ENCODE assay signal across 6 cellular contexts in genomic region chr10:113828567-113828966, GRCh38. TPM values are rescaled to one million over a fixed set of nuclear protein-coding genes. Genes with fewer than 3 reads are reported as not detected.
DNase-seq lines count a peak whose midpoint lies in the region; ATAC-seq, FAIRE-seq and TF ChIP-seq lines count a peak whose summit lies in the region.
"Not testable (repeated sequence)": the region's sequence is repeated elsewhere in the genome, so short reads cannot be mapped to it uniquely, and the experiment has no call there.

No MANE protein-coding gene starts in this region.

- not testable (repeated sequence) for H3K27me3 ChIP-seq in H1 (replicated peaks in 1 of 4; ENCODE audit: control insufficient read depth in 3 of 4, extremely low read depth in 1 of 4, insufficient read depth in 3 of 4, low read length in 3 of 4); HepG2 (ENCODE audit: control insufficient read depth in 1 of 2, insufficient read depth in 2 of 2, low read length in 2 of 2); neural progenitor cell

- not testable (repeated sequence) for ATAC-seq in HepG2

- TF ChIP-seq POLR2A in H1 (IDR thresholded peaks at IDR 0.05; ENCODE audit: control extremely low read depth in 1 of 2, low read depth in 2 of 2, low read length in 2 of 2); HepG2 (IDR thresholded peaks at IDR 0.05; ENCODE audit: insufficient read depth in 1 of 2, low read depth in 2 of 2, low read length in 2 of 2): not testable (repeated sequence)

- not testable (repeated sequence) for H3K4ac ChIP-seq in H1 (replicated peaks; ENCODE audit: insufficient read length, low read depth, low read length)

- not testable (repeated sequence) for H3K36me3 ChIP-seq in OCI-LY7 (ENCODE audit: insufficient read depth, low read length); H1 (ENCODE audit: control insufficient read depth in 2 of 4, insufficient read depth in 4 of 4, low read length in 3 of 4); HepG2 (replicated peaks in 1 of 2; ENCODE audit: control insufficient read depth in 1 of 2, insufficient read depth in 2 of 2, low read length in 2 of 2); neural progenitor cell

- not testable (repeated sequence) for H3K27me3 Mint-ChIP-seq in neural progenitor cell (ENCODE audit: insufficient read depth, low read depth)

- not testable (repeated sequence) for H3K27ac ChIP-seq in OCI-LY7 (ENCODE audit: low read depth, low read length, poor library complexity, severe bottlenecking); H1 (ENCODE audit: low read depth, low read length); HepG2 (ENCODE audit: extremely low read length, insufficient read depth, low read length); neural progenitor cell

- not testable (repeated sequence) for H2BK120ac ChIP-seq in H1 (replicated peaks; ENCODE audit: low read depth, low read length)

- not testable (repeated sequence) for H4K8ac ChIP-seq in H1 (ENCODE audit: extremely low read depth, insufficient read depth, low read length)

- TF ChIP-seq CTCF in OCI-LY7 (conservative IDR thresholded peaks at IDR 0.05; ENCODE audit: low read length); H1 (IDR thresholded peaks at IDR 0.05; ENCODE audit: control extremely low read depth in 1 of 3, insufficient read depth in 1 of 3, low read depth in 1 of 3, low read length in 3 of 3); HepG2 (CRISPR knock-in tag; IDR thresholded peaks at IDR 0.05); neural progenitor cell (IDR thresholded peaks at IDR 0.05): not testable (repeated sequence)

- not testable (repeated sequence) for H3K79me2 ChIP-seq in OCI-LY7 (ENCODE audit: insufficient read depth, low read depth, low read length); H1 (ENCODE audit: control insufficient read depth in 1 of 2, insufficient read depth in 2 of 2, low read length in 2 of 2); HepG2 (ENCODE audit: insufficient read depth, low read length); neural progenitor cell (ENCODE audit: low read depth)

- H2BK15ac ChIP-seq in H1 (ENCODE audit: low read length) = not testable (repeated sequence)

- CTCF ChIA-PET in OCI-LY7 (lab: Charles Lee; ENCODE audit: unreplicated experiment); HepG2 (lab: Yijun Ruan, JAX; ENCODE audit: low intra/inter-chr PET ratio, low total read pairs): not testable (repeated sequence)
- CTCF ChIA-PET in H1 (lab: Charles Lee; ENCODE audit: partially characterized antibody) = interaction anchor here (1.0 kb wide), 1 partner anchor 29 kb away, joined by 5 read pairs; no protein-coding TSS in a partner anchor

- not testable (repeated sequence) for H3K36me3 Mint-ChIP-seq in neural progenitor cell

- intact Hi-C loops in OCI-LY7 (cut with micrococcal nuclease; ENCODE audit: unreplicated experiment); HepG2 (cut with micrococcal nuclease; ENCODE audit: unreplicated experiment): not testable (repeated sequence)

- in situ Hi-C loops in Caki2 (cut with HindIII; ENCODE audit: low pct_unique_long_range_greater_than_20kb, low sequenced_read_pairs); KBM-7 (cut with MboI; ENCODE audit: low pct_unique_long_range_greater_than_20kb, low sequenced_read_pairs); HepG2 (cut with HindIII; ENCODE audit: extremely low pct_ligation_motif_present, low pct_unique_long_range_greater_than_20kb): not testable (repeated sequence)

- not testable (repeated sequence) for H2BK5ac ChIP-seq in H1 (ENCODE audit: low read depth, low read length)

- not testable (repeated sequence) for H3K56ac ChIP-seq in H1 (replicated peaks; ENCODE audit: insufficient read length, low read depth, low read length)

- H2BK12ac ChIP-seq in H1 (ENCODE audit: low read depth, low read length) = not testable (repeated sequence)

- H4K91ac ChIP-seq in H1 (replicated peaks; ENCODE audit: insufficient read length, low read length) = not testable (repeated sequence)

- not testable (repeated sequence) for H3K27ac Mint-ChIP-seq in neural progenitor cell

- H3F3A ChIP-seq in neural progenitor cell (ENCODE audit: low read depth) = not testable (repeated sequence)

- not testable (repeated sequence) for BruUV-seq in OCI-LY7 (replicated peaks; lab: Mats Ljungman, UMichigan); HepG2 (replicated peaks; lab: Mats Ljungman, UMichigan)

- H3K9me3 ChIP-seq in OCI-LY7 (ENCODE audit: low read length); H1 (ENCODE audit: insufficient read depth in 2 of 2, low read depth in 1 of 2, low read length in 1 of 2); HepG2 (ENCODE audit: low read length); neural progenitor cell (ENCODE audit: low read depth): not testable (repeated sequence)

- POLR2A ChIA-PET in OCI-LY7 (lab: Charles Lee); H1 (lab: Charles Lee; ENCODE audit: partially characterized antibody); HepG2 (lab: Yijun Ruan, JAX): not testable (repeated sequence)

- H3K23me2 ChIP-seq in H1 (ENCODE audit: low read depth, low read length) = not testable (repeated sequence)

- 95% methylated on average over 10 of the region's 10 CpGs; no CpG with 5 or more reads in 1 of the 2 experiments for WGBS in H1 (ENCODE audit: extremely low coverage in 1 of 2, insufficient coverage in 1 of 2, insufficient read length in 1 of 2, insufficient replicate concordance in 2 of 2, low coverage in 1 of 2, low lambda C conversion rate in 2 of 2, missing lambda C conversion rate in 1 of 2), 2 experiments
- 55% methylated on average over 10 of the region's 10 CpGs for WGBS in HepG2 (ENCODE audit: low lambda C conversion rate)

- H3K9ac ChIP-seq in H1 (replicated peaks in 1 of 4; ENCODE audit: extremely low read depth in 1 of 4, low read depth in 3 of 4, low read length in 3 of 4); HepG2 (ENCODE audit: insufficient read depth, low read depth, low read length); neural progenitor cell: not testable (repeated sequence)

- H3K4me2 ChIP-seq in OCI-LY7 (ENCODE audit: low read length); H1 (ENCODE audit: insufficient read depth in 1 of 2, low read depth in 2 of 2, low read length in 2 of 2); HepG2 (ENCODE audit: low read depth, low read length); neural progenitor cell: not testable (repeated sequence)

- H2BK20ac ChIP-seq in H1 (ENCODE audit: low read length) = not testable (repeated sequence)

- H3K9me3 Mint-ChIP-seq in neural progenitor cell = not testable (repeated sequence)

- not testable (repeated sequence) for H3K23ac ChIP-seq in H1 (ENCODE audit: insufficient read length)

- not testable (repeated sequence) for H3K18ac ChIP-seq in H1 (ENCODE audit: extremely low read depth, low read length)

- not testable (repeated sequence) for H4K5ac ChIP-seq in H1 (ENCODE audit: insufficient read length, low read depth, low read length)

- H3K4me3 Mint-ChIP-seq in neural progenitor cell = not testable (repeated sequence)

- not testable (repeated sequence) for H3K4me1 ChIP-seq in OCI-LY7 (ENCODE audit: insufficient read depth, low read length, poor library complexity, severe bottlenecking); H1 (replicated peaks in 1 of 4; ENCODE audit: control insufficient read depth in 3 of 4, insufficient read depth in 4 of 4, low read length in 3 of 4); HepG2 (ENCODE audit: insufficient read depth, low read length); neural progenitor cell

- not testable (repeated sequence) for TF ChIP-seq EP300 in H1 (IDR thresholded peaks at IDR 0.05; ENCODE audit: borderline replicate concordance in 1 of 2, low read depth in 2 of 2, low read length in 2 of 2); HepG2 (IDR thresholded peaks at IDR 0.05; ENCODE audit: low read depth in 2 of 2, low read length in 2 of 2); HepG2 (CRISPR knock-in tag; IDR thresholded peaks at IDR 0.05; ENCODE audit: borderline replicate concordance)

- not testable (repeated sequence) for H2AFZ ChIP-seq in OCI-LY7 (ENCODE audit: low read length); H1 (ENCODE audit: low read length); HepG2 (ENCODE audit: low read length); neural progenitor cell (replicated peaks)

- not testable (repeated sequence) for H3K4me1 Mint-ChIP-seq in neural progenitor cell

- not testable (repeated sequence) for H3K4me3 ChIP-seq in OCI-LY7 (ENCODE audit: low read depth, low read length, poor library complexity, severe bottlenecking); H1 (ENCODE audit: extremely low read depth in 1 of 4, insufficient read depth in 2 of 4, low read depth in 3 of 4, low read length in 4 of 4); HepG2 (replicated peaks in 1 of 3; ENCODE audit: insufficient read depth in 1 of 3, low read depth in 2 of 3, low read length in 3 of 3); neural progenitor cell

- DNase-seq in Caki2 (ENCODE audit: low read depth) (peak; percentile 6), KBM-7 (peak; percentile 8), OCI-LY7 (ENCODE audit: low spot score) (peak; percentile 16), neural progenitor cell (ENCODE audit: low spot score) (peak; percentile 45)
- DNase-seq in H1 (ENCODE audit: low read depth in 1 of 2, low spot score in 2 of 2); HepG2 (ENCODE audit: low spot score): not testable (repeated sequence)

- FAIRE-seq in H1 (lab: Jason Lieb, UNC); HepG2 (lab: Jason Lieb, UNC): not testable (repeated sequence)

- not testable (repeated sequence) for H2AK5ac ChIP-seq in H1 (ENCODE audit: low read depth, low read length)

- TF ChIP-seq RAD21 in H1 (IDR thresholded peaks at IDR 0.05 in 1 of 2, conservative IDR thresholded peaks at IDR 0.05 in 1 of 2; ENCODE audit: low read depth in 2 of 2, low read length in 2 of 2); HepG2 (CRISPR knock-in tag; IDR thresholded peaks at IDR 0.05): not testable (repeated sequence)

- not testable (repeated sequence) for H4K20me1 ChIP-seq in OCI-LY7 (ENCODE audit: insufficient read depth, low read length); H1 (replicated peaks in 1 of 2; ENCODE audit: control insufficient read depth in 1 of 2, insufficient read depth in 2 of 2, low read length in 2 of 2); HepG2 (ENCODE audit: insufficient read depth, low read length); neural progenitor cell (ENCODE audit: low read depth)

- not testable (repeated sequence) for H3K79me1 ChIP-seq in H1 (ENCODE audit: low read depth, low read length)

- H3K14ac ChIP-seq in H1 (ENCODE audit: insufficient read length) = not testable (repeated sequence)

- not testable (repeated sequence) for H3K9me2 ChIP-seq in OCI-LY7 (ENCODE audit: insufficient read depth, low read length)

RNA-seq across cellular contexts. Expression of gene DCLRE1A, which starts 25.3 kb away (rescaled TPM):
- 7.6 and 8.3 TPM in 2 replicates for total RNA-seq in Caki2 (2014; rRNA removed; shearing (Covaris generic); ENCODE audit: low replicate concordance)
- total RNA-seq in OCI-LY7 (2014; rRNA removed; shearing (Covaris generic)) = 11.5 and 12.3 TPM in 2 replicates
- total RNA-seq in OCI-LY7 (2022) = 18.1 and 18.4 TPM in 2 replicates
- 10.1 and 11.4 TPM in 2 replicates for total RNA-seq in H1 (2021; fragmentation: NEBNext Ultra II Directional; extraction: Animal tissue kit (Norgen Biotek cat#: 25700))
- polyA plus RNA-seq in H1 (2011; rRNA removed) = 4.6 and 8.1 TPM in 2 replicates
- polyA plus RNA-seq in H1 (2011; cell fraction: cytosol; rRNA removed) = 7.5 TPM
- polyA plus RNA-seq in H1 (2011; cell fraction: nucleus; rRNA removed) = 4.4 TPM
- 6.0 to 9.4 TPM (median 7.2 TPM) in 4 replicates for polyA plus RNA-seq in H1 (2012, experiment 1 of 2)
- polyA plus RNA-seq in H1 (2012, experiment 2 of 2) = 0.47 TPM
- 6.0 TPM for polyA plus RNA-seq in H1 (2013, experiment 1 of 2)
- polyA plus RNA-seq in H1 (2013, experiment 2 of 2) = 6.0 TPM
- 13.5 and 17.7 TPM in 2 replicates for polyA minus RNA-seq in H1 (2011; rRNA and poly(A)+ RNA removed)
- polyA minus RNA-seq in H1 (2011; cell fraction: cytosol; rRNA and poly(A)+ RNA removed) = 6.2 TPM
- polyA minus RNA-seq in H1 (2011; cell fraction: nucleus; rRNA and poly(A)+ RNA removed) = 10.0 TPM
- 19.6 and 32.5 TPM in 2 replicates for total RNA-seq in HepG2 (2016; rRNA removed; fragmentation: Illumina TruSeq; extraction: Trizol)
- total RNA-seq in HepG2 (2016; cell fraction: cytosol; rRNA removed; fragmentation: Illumina TruSeq; extraction: Trizol; ENCODE audit: low read depth) = 1.1 TPM in 2 replicates
- 18.3 and 30.8 TPM in 2 replicates for total RNA-seq in HepG2 (2016; cell fraction: insoluble cytoplasmic fraction; rRNA removed; fragmentation: Illumina TruSeq; extraction: Trizol)
- total RNA-seq in HepG2 (2016; cell fraction: membrane; rRNA removed; fragmentation: Illumina TruSeq; extraction: Trizol) = 6.8 and 7.9 TPM in 2 replicates
- 14.4 and 14.8 TPM in 2 replicates for total RNA-seq in HepG2 (2016; cell fraction: nucleus; rRNA removed; fragmentation: Illumina TruSeq; extraction: Trizol)
- 5.0 and 6.2 TPM in 2 replicates for polyA plus RNA-seq in HepG2 (2011; rRNA removed)
- polyA plus RNA-seq in HepG2 (2011; cell fraction: cytosol; rRNA removed) = 2.9 and 4.8 TPM in 2 replicates
- polyA plus RNA-seq in HepG2 (2011; cell fraction: nucleus; rRNA removed) = 3.0 TPM in 2 replicates
- polyA plus RNA-seq in HepG2 (2012) = 4.3 and 6.2 TPM in 2 replicates
- polyA plus RNA-seq in HepG2 (2016; cell fraction: cytosol; fragmentation: Illumina TruSeq; extraction: Trizol; ENCODE audit: low read depth) = 0.35 and 0.42 TPM in 2 replicates
- polyA plus RNA-seq in HepG2 (2016; cell fraction: insoluble cytoplasmic fraction; fragmentation: Illumina TruSeq; extraction: Trizol; ENCODE audit: low read depth) = 17.9 and 20.4 TPM in 2 replicates
- polyA plus RNA-seq in HepG2 (2016; cell fraction: membrane; fragmentation: Illumina TruSeq; extraction: Trizol; ENCODE audit: low read depth) = 2.2 and 2.4 TPM in 2 replicates
- polyA plus RNA-seq in HepG2 (2016; cell fraction: nucleus; fragmentation: Illumina TruSeq; extraction: Trizol; ENCODE audit: insufficient read depth, low read depth) = 14.5 and 14.9 TPM in 2 replicates
- polyA minus RNA-seq in HepG2 (2011; rRNA and poly(A)+ RNA removed; ENCODE audit: low replicate concordance) = 4.7 and 13.4 TPM in 2 replicates
- polyA minus RNA-seq in HepG2 (2011; cell fraction: cytosol; rRNA and poly(A)+ RNA removed) = 3.9 and 4.6 TPM in 2 replicates
- polyA minus RNA-seq in HepG2 (2011; cell fraction: nucleus; rRNA and poly(A)+ RNA removed) = 7.3 and 8.1 TPM in 2 replicates
- 24.0 and 35.9 TPM in 2 replicates for total RNA-seq in neural progenitor cell (ENCODE audit: low replicate concordance)

RNA-seq across cellular contexts. Expression of gene NHLRC2, which starts 25.9 kb away (rescaled TPM):
- total RNA-seq in Caki2 (2014; rRNA removed; shearing (Covaris generic); ENCODE audit: low replicate concordance) = 9.8 and 21.8 TPM in 2 replicates
- total RNA-seq in OCI-LY7 (2014; rRNA removed; shearing (Covaris generic)) = 28.6 and 64.1 TPM in 2 replicates
- total RNA-seq in OCI-LY7 (2022) (44.5 and 49.0 TPM in 2 replicates), HepG2 (2016; rRNA removed; fragmentation: Illumina TruSeq; extraction: Trizol) (12.7 and 18.4 TPM in 2 replicates), neural progenitor cell (ENCODE audit: low replicate concordance) (38.0 and 47.6 TPM in 2 replicates)
- 21.6 and 25.6 TPM in 2 replicates for total RNA-seq in H1 (2021; fragmentation: NEBNext Ultra II Directional; extraction: Animal tissue kit (Norgen Biotek cat#: 25700))
- polyA plus RNA-seq in H1 (2011; rRNA removed) (4.4 and 4.9 TPM in 2 replicates), HepG2 (2011; rRNA removed) (6.3 and 7.6 TPM in 2 replicates)
- polyA plus RNA-seq in H1 (2011; cell fraction: cytosol; rRNA removed) = 6.7 TPM
- 7.0 TPM for polyA plus RNA-seq in H1 (2011; cell fraction: nucleus; rRNA removed)
- 3.9 to 5.5 TPM (median 4.8 TPM) in 4 replicates for polyA plus RNA-seq in H1 (2012, experiment 1 of 2)
- polyA plus RNA-seq in H1 (2012, experiment 2 of 2) = 0.29 TPM
- polyA plus RNA-seq in H1 (2013, experiment 1 of 2) = 6.4 TPM
- polyA plus RNA-seq in H1 (2013, experiment 2 of 2) = 5.6 TPM
- 34.1 and 36.0 TPM in 2 replicates for polyA minus RNA-seq in H1 (2011; rRNA and poly(A)+ RNA removed)
- polyA minus RNA-seq in H1 (2011; cell fraction: cytosol; rRNA and poly(A)+ RNA removed) = 14.3 TPM
- 71.4 TPM for polyA minus RNA-seq in H1 (2011; cell fraction: nucleus; rRNA and poly(A)+ RNA removed)
- total RNA-seq in HepG2 (2016; cell fraction: cytosol; rRNA removed; fragmentation: Illumina TruSeq; extraction: Trizol; ENCODE audit: low read depth) = 1.7 and 1.9 TPM in 2 replicates
- total RNA-seq in HepG2 (2016; cell fraction: insoluble cytoplasmic fraction; rRNA removed; fragmentation: Illumina TruSeq; extraction: Trizol) = 13.8 and 16.6 TPM in 2 replicates
- total RNA-seq in HepG2 (2016; cell fraction: membrane; rRNA removed; fragmentation: Illumina TruSeq; extraction: Trizol) = 4.3 and 4.9 TPM in 2 replicates
- 21.4 and 21.7 TPM in 2 replicates for total RNA-seq in HepG2 (2016; cell fraction: nucleus; rRNA removed; fragmentation: Illumina TruSeq; extraction: Trizol)
- 2.9 and 4.4 TPM in 2 replicates for polyA plus RNA-seq in HepG2 (2011; cell fraction: cytosol; rRNA removed)
- 5.1 and 7.6 TPM in 2 replicates for polyA plus RNA-seq in HepG2 (2011; cell fraction: nucleus; rRNA removed)
- 4.1 and 5.2 TPM in 2 replicates for polyA plus RNA-seq in HepG2 (2012)
- polyA plus RNA-seq in HepG2 (2016; cell fraction: cytosol; fragmentation: Illumina TruSeq; extraction: Trizol; ENCODE audit: low read depth) = 0.65 and 0.72 TPM in 2 replicates
- polyA plus RNA-seq in HepG2 (2016; cell fraction: insoluble cytoplasmic fraction; fragmentation: Illumina TruSeq; extraction: Trizol; ENCODE audit: low read depth) = 9.7 and 10.2 TPM in 2 replicates
- polyA plus RNA-seq in HepG2 (2016; cell fraction: membrane; fragmentation: Illumina TruSeq; extraction: Trizol; ENCODE audit: low read depth) = 1.9 and 2.0 TPM in 2 replicates
- 11.2 and 12.0 TPM in 2 replicates for polyA plus RNA-seq in HepG2 (2016; cell fraction: nucleus; fragmentation: Illumina TruSeq; extraction: Trizol; ENCODE audit: insufficient read depth, low read depth)
- polyA minus RNA-seq in HepG2 (2011; rRNA and poly(A)+ RNA removed; ENCODE audit: low replicate concordance) = 11.1 and 17.8 TPM in 2 replicates
- polyA minus RNA-seq in HepG2 (2011; cell fraction: cytosol; rRNA and poly(A)+ RNA removed) = 12.8 and 14.4 TPM in 2 replicates
- polyA minus RNA-seq in HepG2 (2011; cell fraction: nucleus; rRNA and poly(A)+ RNA removed) = 48.7 and 50.2 TPM in 2 replicates
